In the genomic region with DNA sequence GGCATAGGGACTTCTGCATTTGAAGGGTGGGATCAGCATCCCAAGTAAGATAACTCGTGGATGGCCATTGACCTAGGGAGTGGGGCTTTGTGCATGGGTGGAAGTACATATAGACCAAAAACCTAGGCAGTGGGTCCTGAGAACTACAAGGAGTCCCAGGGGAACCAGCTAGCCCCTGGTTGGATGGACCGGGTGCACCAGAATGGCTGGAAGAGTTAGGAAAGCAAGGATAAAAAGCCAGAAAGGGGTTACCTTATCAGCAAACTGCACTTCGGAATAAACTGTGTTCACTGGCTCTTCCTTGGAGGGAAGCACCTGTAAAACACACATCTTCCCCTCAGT, we compare ENCODE assay signal across 31 cellular contexts. TPM values are rescaled to one million over a fixed set of nuclear protein-coding genes. Genes with fewer than 3 reads are reported as not detected.
DNase-seq lines count a peak whose midpoint lies in the region; ATAC-seq, FAIRE-seq and TF ChIP-seq lines count a peak whose summit lies in the region.
"Had no signal": no experiment of that assay in that cellular context is flagged by ENCODE, and none has a peak within 500 bp of the region (broad histone marks: within the 10 kb centered on the region; RNA-seq: fewer than 3 reads in every experiment).

No MANE protein-coding gene starts in this region.

- H3K36me3 Mint-ChIP-seq in activated naive CD8-positive, alpha-beta T cell: peaks cover 26% of the 10 kb centered on the region
- peaks cover 54% of the 10 kb centered on the region for H3K36me3 Mint-ChIP-seq in activated naive CD8-positive, alpha-beta T cell treated with anti-CD3 and anti-CD28 coated beads for 36 hours
- peaks cover 20% of the 10 kb centered on the region for H3K36me3 Mint-ChIP-seq in activated naive CD4-positive, alpha-beta T cell treated with anti-CD3 and anti-CD28 coated beads, Interleukin-2, amount 10 ng/mL, durations not matched to agents 7 days and 5 days

- WGBS in thymus: 97% methylated on average over 3 of the region's 3 CpGs

- CTCF ChIA-PET in activated naive CD4-positive, alpha-beta T cell treated with anti-CD3 and anti-CD28 coated beads, Interleukin-2, amount 10 ng/mL, durations not matched to agents 7 days and 5 days (lab: Charles Lee): interaction anchor here (0.9 to 18.8 kb wide), 8 partner anchors 9 to 121 kb away, joined by 3 to 308 read pairs (median 3); partner anchors contain the start of gene CD84

- H3K27me3 Mint-ChIP-seq in activated naive CD8-positive, alpha-beta T cell: no peaks in the 10 kb centered on the region
- no peaks in the 10 kb centered on the region for H3K27me3 Mint-ChIP-seq in activated naive CD8-positive, alpha-beta T cell treated with anti-CD3 and anti-CD28 coated beads for 36 hours
- no peaks in the 10 kb centered on the region for H3K27me3 Mint-ChIP-seq in activated naive CD4-positive, alpha-beta T cell treated with anti-CD3 and anti-CD28 coated beads, Interleukin-2, amount 10 ng/mL, durations not matched to agents 7 days and 5 days
- H3K27me3 Mint-ChIP-seq: stimulated activated naive CD8-positive, alpha-beta T cell treated with anti-CD3 and anti-CD28 coated beads, Interleukin-15, amount 100 ng/mL, for 72 hours; T-helper 17 cell had no signal

- H3K27ac ChIP-seq in thymus (ENCODE audit: low read depth): peak overlapping the region; percentile 8
- H3K27ac ChIP-seq: gastroesophageal sphincter, right lobe of liver, RWPE1, SK-N-MC, thyroid gland had no signal

- DNase-seq in activated naive CD8-positive, alpha-beta T cell treated with anti-CD3 and anti-CD28 coated beads for 36 hours: no peak
- DNase-seq in bronchial epithelial cell (ENCODE audit: low read depth) (no peak), dermis blood vessel endothelial cell (no peak), AG20443 (ENCODE audit: low spot score) (no peak)
- DNase-seq in activated naive CD4-positive, alpha-beta T cell treated with anti-CD3 and anti-CD28 coated beads, Interleukin-2, amount 10 ng/mL, durations not matched to agents 7 days and 5 days: no peak
- DNase-seq: 8988T; activated CD8-positive, alpha-beta T cell treated with anti-CD3 and anti-CD28 coated beads, Interleukin-2, amount 10 ng/mL, durations not matched to agents 7 days and 5 days; central memory CD4-positive, alpha-beta T cell; GF-D8; HFFc6; hippocampal formation; IMR-90; left colon; NCI-H1105; NCI-H2081 treated with DMSO at 0.1 percent for 48 hours; NCI-H345; NCI-H748 treated with DMSO at 0.1 percent for 48 hours; right lobe of liver; stimulated activated naive CD8-positive, alpha-beta T cell treated with anti-CD3 and anti-CD28 coated beads, Interleukin-15, amount 100 ng/mL, for 72 hours; T-helper 17 cell; thyroid gland had no signal

- H3K27me3 ChIP-seq in bronchial epithelial cell (ENCODE audit: control insufficient read depth, insufficient read depth, low read length) (no peaks in the 10 kb centered on the region), thymus (ENCODE audit: control insufficient read depth, insufficient read depth) (no peaks in the 10 kb centered on the region)
- H3K27me3 ChIP-seq: right lobe of liver, thyroid gland had no signal

- FAIRE-seq in bronchial epithelial cell (lab: Jason Lieb, UNC): peak; percentile 28
- FAIRE-seq: astrocyte had no signal

- H3K9me3 Mint-ChIP-seq in activated naive CD8-positive, alpha-beta T cell (ENCODE audit: low read depth): no peaks in the 10 kb centered on the region
- H3K9me3 Mint-ChIP-seq in activated naive CD8-positive, alpha-beta T cell treated with anti-CD3 and anti-CD28 coated beads for 36 hours: peaks cover 4% of the 10 kb centered on the region
- no peaks in the 10 kb centered on the region for H3K9me3 Mint-ChIP-seq in activated naive CD4-positive, alpha-beta T cell treated with anti-CD3 and anti-CD28 coated beads, Interleukin-2, amount 10 ng/mL, durations not matched to agents 7 days and 5 days
- H3K9me3 Mint-ChIP-seq: GM23338; HFFc6; stimulated activated naive CD8-positive, alpha-beta T cell treated with anti-CD3 and anti-CD28 coated beads, Interleukin-15, amount 100 ng/mL, for 72 hours had no signal

- TF ChIP-seq CTCF in bronchial epithelial cell (IDR thresholded peaks at IDR 0.05; ENCODE audit: insufficient read depth, low read length, severe bottlenecking): no peak

- H3K4me3 ChIP-seq in bronchial epithelial cell (ENCODE audit: low read depth, low read length) (no peak overlapping the region), thymus (ENCODE audit: low read length) (no peak overlapping the region)
- H3K4me3 ChIP-seq: gastroesophageal sphincter, GM23338, right lobe of liver, SK-N-MC, thyroid gland had no signal

- no peak overlapping the region for H3K4me3 Mint-ChIP-seq in activated naive CD8-positive, alpha-beta T cell
- H3K4me3 Mint-ChIP-seq in activated naive CD8-positive, alpha-beta T cell treated with anti-CD3 and anti-CD28 coated beads for 36 hours: no peak overlapping the region
- no peak overlapping the region for H3K4me3 Mint-ChIP-seq in activated naive CD4-positive, alpha-beta T cell treated with anti-CD3 and anti-CD28 coated beads, Interleukin-2, amount 10 ng/mL, durations not matched to agents 7 days and 5 days
- H3K4me3 Mint-ChIP-seq: activated CD8-positive, alpha-beta T cell treated with anti-CD3 and anti-CD28 coated beads, Interleukin-2, amount 10 ng/mL, durations not matched to agents 7 days and 5 days; GM23338; HFFc6; stimulated activated naive CD8-positive, alpha-beta T cell treated with anti-CD3 and anti-CD28 coated beads, Interleukin-15, amount 100 ng/mL, for 72 hours; T-helper 17 cell had no signal

- peak; percentile 7 for ATAC-seq in HG03571 (IDR thresholded peaks at IDR 0.05; ENCODE audit: unreplicated experiment)
- ATAC-seq: gastroesophageal sphincter had no signal

- peaks cover 1% of the 10 kb centered on the region for H3K9me3 ChIP-seq in thymus (ENCODE audit: control insufficient read depth)
- H3K9me3 ChIP-seq: gastroesophageal sphincter, right lobe of liver, thyroid gland had no signal

- peaks cover 27% of the 10 kb centered on the region for H3K4me1 Mint-ChIP-seq in activated naive CD8-positive, alpha-beta T cell (ENCODE audit: low read depth)
- H3K4me1 Mint-ChIP-seq in activated naive CD8-positive, alpha-beta T cell treated with anti-CD3 and anti-CD28 coated beads for 36 hours: peaks cover 31% of the 10 kb centered on the region
- H3K4me1 Mint-ChIP-seq in activated naive CD4-positive, alpha-beta T cell treated with anti-CD3 and anti-CD28 coated beads, Interleukin-2, amount 10 ng/mL, durations not matched to agents 7 days and 5 days: peaks cover 8% of the 10 kb centered on the region
- H3K4me1 Mint-ChIP-seq: GM23338 had no signal

- H3K4me1 ChIP-seq in thymus (ENCODE audit: control insufficient read depth, insufficient read depth, low read length): peaks cover 11% of the 10 kb centered on the region
- H3K4me1 ChIP-seq: gastroesophageal sphincter, thyroid gland had no signal

- H3K27ac Mint-ChIP-seq in activated naive CD8-positive, alpha-beta T cell: peak overlapping the region; percentile 79
- H3K27ac Mint-ChIP-seq in activated naive CD8-positive, alpha-beta T cell treated with anti-CD3 and anti-CD28 coated beads for 36 hours: no peak overlapping the region
- no peak overlapping the region for H3K27ac Mint-ChIP-seq in activated naive CD4-positive, alpha-beta T cell treated with anti-CD3 and anti-CD28 coated beads, Interleukin-2, amount 10 ng/mL, durations not matched to agents 7 days and 5 days
- H3K27ac Mint-ChIP-seq: activated CD8-positive, alpha-beta T cell treated with anti-CD3 and anti-CD28 coated beads, Interleukin-2, amount 10 ng/mL, durations not matched to agents 7 days and 5 days; GM23338; HFFc6 had no signal

- H3K36me3 ChIP-seq in bronchial epithelial cell (ENCODE audit: control insufficient read depth, insufficient read depth, low read length) (no peaks in the 10 kb centered on the region), thymus (ENCODE audit: control insufficient read depth, insufficient read depth) (peaks cover 23% of the 10 kb centered on the region)
- H3K36me3 ChIP-seq: gastroesophageal sphincter, right lobe of liver, thyroid gland had no signal

RNA-seq across cellular contexts. Expression of gene SLAMF6, which starts 26.6 kb away (rescaled TPM):
- total RNA-seq in activated naive CD8-positive, alpha-beta T cell treated with anti-CD3 and anti-CD28 coated beads for 36 hours: 10 to 100 TPM; 46.8 to 48.1 TPM
- total RNA-seq in bronchial epithelial cell (not detected in 2 replicates), dermis blood vessel endothelial cell (not detected in 2 replicates)
- polyA plus RNA-seq in thymus: 12.6 TPM
- total RNA-seq: astrocyte, dermis microvascular lymphatic vessel endothelial cell, GM23338, HFFc6, IMR-90, MCF 10A had no signal
- polyA plus RNA-seq: GM23338, IMR-90 had no signal

RNA-seq across cellular contexts. Expression of gene CD84, which starts 29.7 kb away (rescaled TPM):
- 10 to 100 TPM; 13.5 to 13.7 TPM for total RNA-seq in activated naive CD8-positive, alpha-beta T cell treated with anti-CD3 and anti-CD28 coated beads for 36 hours
- total RNA-seq in bronchial epithelial cell: not detected in 2 replicates
- polyA plus RNA-seq in thymus: 5.9 TPM
- total RNA-seq in dermis blood vessel endothelial cell: not detected in 2 replicates
- total RNA-seq: astrocyte, dermis microvascular lymphatic vessel endothelial cell, GM23338, HFFc6, IMR-90, MCF 10A had no signal
- polyA plus RNA-seq: GM23338, IMR-90 had no signal

Comparison
In these comparisons a context has a peak if more than half of its experiments do, and no peak if none do; other contexts are left out.
1. RNA of gene SLAMF6, which starts 26.6 kb away (total RNA-seq): 46.8 to 48.1 TPM in activated naive CD8-positive, alpha-beta T cell treated with anti-CD3 and anti-CD28 coated beads for 36 hours; not detected in bronchial epithelial cell and not detected in dermis blood vessel endothelial cell; every median in the first group is over 10 times any median in the second.
2. RNA of gene CD84, which starts 29.7 kb away (total RNA-seq): 13.5 to 13.7 TPM in activated naive CD8-positive, alpha-beta T cell treated with anti-CD3 and anti-CD28 coated beads for 36 hours; not detected in bronchial epithelial cell and not detected in dermis blood vessel endothelial cell; every median in the first group is over 10 times any median in the second.